ENCODE assay signal across 9 cellular contexts in the genomic region with DNA sequence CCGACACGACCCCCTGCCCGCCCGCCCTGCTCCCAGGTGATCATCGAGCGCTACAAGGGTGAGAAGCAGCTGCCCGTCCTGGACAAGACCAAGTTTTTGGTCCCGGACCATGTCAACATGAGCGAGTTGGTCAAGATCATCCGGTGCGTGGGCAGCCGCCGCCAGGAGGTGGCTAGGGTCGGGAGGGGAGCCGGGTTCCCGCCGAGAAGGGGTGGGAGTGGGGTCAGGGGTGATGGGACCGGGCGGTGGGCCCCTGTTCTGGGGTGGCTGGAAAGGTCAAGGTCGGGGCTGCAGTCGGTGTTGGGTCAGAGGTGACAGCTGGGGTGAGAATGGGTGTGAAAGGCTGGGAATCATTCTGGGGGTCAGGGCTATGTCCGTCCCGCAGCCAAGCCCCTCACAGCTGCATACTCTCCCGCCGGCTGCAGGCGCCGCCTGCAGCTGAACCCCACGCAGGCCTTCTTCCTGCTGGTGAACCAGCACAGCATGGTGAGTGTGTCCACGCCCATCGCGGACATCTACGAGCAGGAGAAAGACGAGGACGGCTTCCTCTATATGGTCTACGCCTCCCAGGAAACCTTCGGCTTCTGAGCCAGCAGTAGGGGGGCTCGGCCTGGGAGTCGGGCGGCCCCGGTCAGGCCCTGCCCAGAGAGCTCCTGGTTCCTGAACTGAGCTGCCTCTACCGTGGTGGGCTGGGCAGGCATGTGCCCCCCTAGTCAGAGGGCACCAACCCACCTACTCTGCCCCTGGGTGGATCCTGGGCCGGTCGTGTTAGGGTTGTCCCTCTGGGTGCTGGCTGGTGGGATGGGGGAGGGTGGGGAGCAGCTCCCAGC. TPM values are rescaled to one million over a fixed set of nuclear protein-coding genes. Genes with fewer than 3 reads are reported as not detected.
DNase-seq lines count a peak whose midpoint lies in the region; ATAC-seq and TF ChIP-seq lines count a peak whose summit lies in the region.
"Had no signal": no experiment of that assay in that cellular context is flagged by ENCODE, and none has a peak within 500 bp of the region (broad histone marks: within the 10 kb centered on the region; RNA-seq: fewer than 3 reads in every experiment).

No MANE protein-coding gene starts in this region.

- TF ChIP-seq CTCF in MCF 10A (IDR thresholded peaks at IDR 0.05; ENCODE audit: unreplicated experiment) = no peak
- TF ChIP-seq CTCF in mammary epithelial cell (conservative IDR thresholded peaks at IDR 0.05 in 1 of 2, IDR thresholded peaks at IDR 0.05 in 1 of 2; ENCODE audit: extremely low read depth in 1 of 2, insufficient read depth in 1 of 2, low read depth in 1 of 2, low read length in 2 of 2) = no peak
- TF ChIP-seq CTCF in upper lobe of left lung (IDR thresholded peaks at IDR 0.05) = no peak

- CTCF ChIA-PET in MCF 10A (lab: Yijun Ruan, JAX) = interaction anchor here (0.9 to 2.5 kb wide), 3 partner anchors 20 to 247 kb away, joined by 3 to 10 read pairs (median 3); no protein-coding TSS in a partner anchor
- CTCF ChIA-PET in mammary epithelial cell (lab: Charles Lee; ENCODE audit: low non-redundant PET) = interaction anchor here (0.5 kb wide), 1 partner anchor 144 kb away, joined by 3 read pairs; no protein-coding TSS in a partner anchor

- DNase-seq in MCF 10A (ENCODE audit: unreplicated experiment) (no peak), mammary epithelial cell (no peak), upper lobe of left lung (peak in 1 of 2 donors; percentile 86), AG08395 (ENCODE audit: low spot score) (no peak), Kasumi-1 (lab: John Stamatoyannopoulos, UW) (no peak)
- DNase-seq: SIG-M5 had no signal

- no peak for TF ChIP-seq POLR2A in upper lobe of left lung (IDR thresholded peaks at IDR 0.05)

- H3K9me3 ChIP-seq in mammary epithelial cell (replicated peaks; ENCODE audit: insufficient read depth, low read length) (no peaks in the 10 kb centered on the region), ectodermal cell (ENCODE audit: control insufficient read depth, low read length) (no peaks in the 10 kb centered on the region), muscle layer of duodenum (ENCODE audit: control insufficient read depth in 1 of 2, low read length in 2 of 2) (no peaks in the 10 kb centered on the region), upper lobe of left lung (no peaks in the 10 kb centered on the region)

- ATAC-seq in upper lobe of left lung (ENCODE audit: low FRiP score in 2 of 2) (no peak), GM18498 (IDR thresholded peaks at IDR 0.05; ENCODE audit: unreplicated experiment) (no peak)

- H3K4me3 ChIP-seq in mammary epithelial cell (replicated peaks in 1 of 3; ENCODE audit: insufficient read depth in 1 of 3, low read depth in 2 of 3, low read length in 3 of 3) (no peak overlapping the region), ectodermal cell (ENCODE audit: insufficient read depth, low read depth, low read length) (peak overlapping the region; percentile 52), muscle layer of duodenum (ENCODE audit: low read depth in 1 of 2, low read length in 2 of 2) (peak overlapping the region; percentile 39 to 79), upper lobe of left lung (peak overlapping the region; percentile 72 to 90 (median 80))

- H3K27me3 Mint-ChIP-seq in MCF 10A (ENCODE audit: insufficient read depth, unreplicated experiment) = no peaks in the 10 kb centered on the region

- POLR2A ChIA-PET in MCF 10A (lab: Yijun Ruan, JAX) = no interaction called here

- BruUV-seq in MCF 10A (replicated peaks; lab: Mats Ljungman, UMichigan) (TSS peak; percentile 51), mammary epithelial cell (replicated peaks; lab: Mats Ljungman, UMichigan) (no TSS peak)

- H3K27ac ChIP-seq in mammary epithelial cell (ENCODE audit: insufficient read depth, low read depth, low read length) (no peak overlapping the region), ectodermal cell (ENCODE audit: insufficient read depth, low read depth, low read length, poor library complexity, severe bottlenecking) (no peak overlapping the region), muscle layer of duodenum (ENCODE audit: low read length) (no peak overlapping the region), upper lobe of left lung (peak overlapping the region; percentile 93 to 98 (median 94))

- H3K36me3 Mint-ChIP-seq in MCF 10A (ENCODE audit: insufficient read depth, unreplicated experiment) = peaks cover 7% of the 10 kb centered on the region

- no peaks in the 10 kb centered on the region for H4K20me1 ChIP-seq in mammary epithelial cell (ENCODE audit: insufficient read depth, low read length)

- WGBS in mammary epithelial cell (ENCODE audit: low coverage, missing lambda C conversion rate) = 98% methylated on average over 8 of the region's 43 CpGs
- 70 to 72% methylated on average over 43 of the region's 43 CpGs for WGBS in ectodermal cell, 2 experiments
- WGBS in upper lobe of left lung, 2 donors = 73 to 75% methylated on average over 24 to 37 of the region's 43 CpGs

- H3K4me1 ChIP-seq in mammary epithelial cell (ENCODE audit: insufficient read depth, low read length) (peaks cover 7% of the 10 kb centered on the region), ectodermal cell (ENCODE audit: control insufficient read depth, insufficient read depth, low read length) (no peaks in the 10 kb centered on the region), muscle layer of duodenum (ENCODE audit: control insufficient read depth in 1 of 2, insufficient read depth in 2 of 2, low read length in 2 of 2) (peaks cover 0 to 3% of the 10 kb centered on the region in 2 donors), upper lobe of left lung (peaks cover 6 to 18% (median 9%) of the 10 kb centered on the region in 4 donors)

- intact Hi-C loops in MCF 10A (cut with micrococcal nuclease) (no loop called here), mammary epithelial cell (cut with micrococcal nuclease) (loop anchor here (10.0 kb wide), 1 partner anchor 365 kb away; no protein-coding TSS in a partner anchor)

- H3K4me1 Mint-ChIP-seq in MCF 10A (ENCODE audit: insufficient read depth, unreplicated experiment) = peaks cover 16% of the 10 kb centered on the region

- H2AFZ ChIP-seq in mammary epithelial cell (ENCODE audit: low read depth, low read length) = no peak overlapping the region

- H3K27me3 ChIP-seq in mammary epithelial cell (ENCODE audit: insufficient read depth, low read length) (no peaks in the 10 kb centered on the region), ectodermal cell (ENCODE audit: control insufficient read depth, insufficient read depth, low read length, poor library complexity, severe bottlenecking) (peaks cover 10% of the 10 kb centered on the region), muscle layer of duodenum (ENCODE audit: low read depth, low read length) (no peaks in the 10 kb centered on the region), upper lobe of left lung (no peaks in the 10 kb centered on the region)

- no peak overlapping the region for H3K4me2 ChIP-seq in mammary epithelial cell (ENCODE audit: insufficient read depth, low read depth, low read length)

- dilution Hi-C loops in mammary epithelial cell (cut with HindIII; ENCODE audit: low sequenced_read_pairs) = loop anchor here (5.0 kb wide), 1 partner anchor 153 kb away; no protein-coding TSS in a partner anchor

- H3K4me3 Mint-ChIP-seq in MCF 10A (ENCODE audit: unreplicated experiment) = peak overlapping the region; percentile 50

- no peak overlapping the region for H3K27ac Mint-ChIP-seq in MCF 10A (ENCODE audit: low read depth, unreplicated experiment)

- H3K9me3 Mint-ChIP-seq in MCF 10A (ENCODE audit: unreplicated experiment) = no peaks in the 10 kb centered on the region

- in situ Hi-C loops in mammary epithelial cell (cut with MboI; ENCODE audit: low sequenced_read_pairs in 2 of 2) = no loop called here

- no peaks in the 10 kb centered on the region for H3K79me2 ChIP-seq in mammary epithelial cell (ENCODE audit: insufficient read depth, low read length)

- H3K36me3 ChIP-seq in mammary epithelial cell (ENCODE audit: insufficient read depth, low read length) (no peaks in the 10 kb centered on the region), ectodermal cell (ENCODE audit: control insufficient read depth, insufficient read depth, low read length) (no peaks in the 10 kb centered on the region), muscle layer of duodenum (ENCODE audit: control insufficient read depth in 1 of 2, insufficient read depth in 2 of 2, low read length in 2 of 2) (peaks cover 0 to 4% of the 10 kb centered on the region in 2 donors), upper lobe of left lung (no peaks in the 10 kb centered on the region)

- TF ChIP-seq EP300 in upper lobe of left lung (IDR thresholded peaks at IDR 0.05) = no peak

- H3K9ac ChIP-seq in mammary epithelial cell (ENCODE audit: insufficient read depth, low read length) = no peak overlapping the region

RNA-seq across cellular contexts. Expression of a gene that starts 1.0 kb away (rescaled TPM):
- total RNA-seq in MCF 10A (2022) (10.5 and 10.7 TPM in 2 replicates), mammary epithelial cell (10 to 100 TPM in 1 of 2 donors, 1 to 10 TPM in 1; 9.4 to 18.5 TPM), upper lobe of left lung (100 to 1,000 TPM in 1 of 6 donors, 10 to 100 TPM in 5; 41.9 to 148 (median 71.8) TPM)
- 2.5 TPM for polyA plus RNA-seq in mammary epithelial cell
- not detected for polyA minus RNA-seq in mammary epithelial cell
- polyA plus RNA-seq in ectodermal cell (2013, experiment 1 of 4) = 11.9 TPM
- 11.5 TPM for polyA plus RNA-seq in ectodermal cell (2013, experiment 2 of 4)
- polyA plus RNA-seq in ectodermal cell (2013, experiment 3 of 4) = 15.2 TPM
- polyA plus RNA-seq in ectodermal cell (2013, experiment 4 of 4) = 17.5 TPM

RNA-seq across cellular contexts. Expression of a gene that starts 43.3 kb away (rescaled TPM):
- total RNA-seq in MCF 10A (2022) (127 and 145 TPM in 2 replicates), mammary epithelial cell (10 to 100 TPM; 55.5 to 95.6 TPM), upper lobe of left lung (100 to 1,000 TPM in 5 of 6 donors, 10 to 100 TPM in 1; 77.5 to 156 (median 122) TPM)
- polyA plus RNA-seq in mammary epithelial cell = 230 TPM
- 158 TPM for polyA minus RNA-seq in mammary epithelial cell
- 179 TPM for polyA plus RNA-seq in ectodermal cell (2013, experiment 1 of 4)
- polyA plus RNA-seq in ectodermal cell (2013, experiment 2 of 4) = 188 TPM
- polyA plus RNA-seq in ectodermal cell (2013, experiment 3 of 4) = 178 TPM
- polyA plus RNA-seq in ectodermal cell (2013, experiment 4 of 4) = 203 TPM

Comparison
In these comparisons a context has a peak if more than half of its experiments do, and no peak if none do; other contexts are left out.
1. H3K27ac ChIP-seq: peak in upper lobe of left lung (4 of 4); none in mammary epithelial cell (single experiment), ectodermal cell (single experiment) and muscle layer of duodenum (single experiment).
2. H3K4me3 ChIP-seq: peak in ectodermal cell (single experiment), muscle layer of duodenum (2 of 2) and upper lobe of left lung (4 of 4); none in mammary epithelial cell (0 of 3).